17 cellular contexts compared by ENCODE assay signal in genomic region chr6:10963113-10963512, GRCh38.
DNase-seq lines count a peak whose midpoint lies in the region; ATAC-seq and TF ChIP-seq lines count a peak whose summit lies in the region.
"Had no signal": no experiment of that assay in that cellular context is flagged by ENCODE, and none has a peak within 500 bp of the region (broad histone marks: within the 10 kb centered on the region; RNA-seq: fewer than 3 reads in every experiment).

No MANE protein-coding gene starts in this region.

- H3K4me3 Mint-ChIP-seq in GM23338 (no peak overlapping the region), endodermal cell (no peak overlapping the region)

- 48 to 57% methylated on average over 1 to 2 of the region's 2 CpGs for WGBS in endodermal cell (ENCODE audit: insufficient coverage in 1 of 2, insufficient read length in 1 of 2), 2 experiments
- WGBS in smooth muscle cell (ENCODE audit: low lambda C conversion rate): 55% methylated on average over 2 of the region's 2 CpGs

- peaks cover 59% of the 10 kb centered on the region for H3K27me3 ChIP-seq in GM23338 (ENCODE audit: insufficient read depth)
- H3K27me3 ChIP-seq in PC-3 (ENCODE audit: low read length): no peaks in the 10 kb centered on the region
- H3K27me3 ChIP-seq in endodermal cell (ENCODE audit: control insufficient read depth, insufficient read depth, low read length, poor library complexity, severe bottlenecking): peaks cover 30% of the 10 kb centered on the region
- H3K27me3 ChIP-seq in smooth muscle cell (ENCODE audit: low read depth): no peaks in the 10 kb centered on the region
- H3K27me3 ChIP-seq: BLaER1, SJCRH30 had no signal

- peaks cover 3% of the 10 kb centered on the region; the same call in 1 of the 2 replicates for H3K36me3 ChIP-seq in GM23338 (ENCODE audit: insufficient read depth)
- H3K36me3 ChIP-seq in PC-3 (ENCODE audit: low read depth, low read length): no peaks in the 10 kb centered on the region
- no peaks in the 10 kb centered on the region for H3K36me3 ChIP-seq in endodermal cell (ENCODE audit: control insufficient read depth, insufficient read depth, low read length)
- peaks cover 14% of the 10 kb centered on the region for H3K36me3 ChIP-seq in smooth muscle cell (ENCODE audit: low read depth)
- H3K36me3 ChIP-seq: BLaER1, SJCRH30 had no signal

- H3K27ac Mint-ChIP-seq in GM23338 (no peak overlapping the region), endodermal cell (no peak overlapping the region)

- peaks cover 36% of the 10 kb centered on the region for H3K27me3 Mint-ChIP-seq in GM23338 (ENCODE audit: insufficient read depth, low read depth, poor library complexity)
- peaks cover 88% of the 10 kb centered on the region for H3K27me3 Mint-ChIP-seq in endodermal cell (ENCODE audit: insufficient read depth)

- DNase-seq in GM23338 (ENCODE audit: low spot score) (no peak), PC-3 (no peak), endodermal cell (peak; percentile 60), smooth muscle cell (lab: John Stamatoyannopoulos, UW; ENCODE audit: unreplicated experiment) (no peak), substantia nigra (lab: John Stamatoyannopoulos, UW) (no peak), AG08395 (ENCODE audit: low spot score) (no peak)
- no peak for DNase-seq in stimulated activated naive CD4-positive, alpha-beta T cell treated with Interleukin-2 at 50 U/mL for 16 hours (lab: John Stamatoyannopoulos, UW)
- DNase-seq: DMS153, GOT3, Kasumi-1, NCI-H1417 treated with DMSO at 0.1 percent for 48 hours, NCI-H2029, NCI-H524, SJCRH30 had no signal

- H3K36me3 Mint-ChIP-seq in GM23338 (ENCODE audit: low read depth) (peaks cover 24% of the 10 kb centered on the region; the same call in 2 of the 3 replicates), endodermal cell (ENCODE audit: low read depth) (peaks cover 20% of the 10 kb centered on the region)

- no peak overlapping the region for H3K27ac ChIP-seq in GM23338 (ENCODE audit: low read depth)
- H3K27ac ChIP-seq in PC-3 (ENCODE audit: low read length): no peak overlapping the region
- no peak overlapping the region for H3K27ac ChIP-seq in endodermal cell (ENCODE audit: low read depth, low read length)
- H3K27ac ChIP-seq in smooth muscle cell (ENCODE audit: low read depth): peak overlapping the region; percentile 94
- no peak overlapping the region for H3K27ac ChIP-seq in substantia nigra (ENCODE audit: low read depth, low read length, poor library complexity, severe bottlenecking)
- H3K27ac ChIP-seq: BLaER1, RWPE1, SJCRH30 had no signal

- H3K9me3 Mint-ChIP-seq in GM23338 (peaks cover 6% of the 10 kb centered on the region; the same call in 2 of the 3 replicates), endodermal cell (peaks cover 26% of the 10 kb centered on the region)

- no peak overlapping the region for H3K4me3 ChIP-seq in GM23338
- H3K4me3 ChIP-seq in PC-3 (ENCODE audit: low read length): no peak overlapping the region
- no peak overlapping the region for H3K4me3 ChIP-seq in endodermal cell (ENCODE audit: low read length)
- no peak overlapping the region for H3K4me3 ChIP-seq in smooth muscle cell
- H3K4me3 ChIP-seq: BLaER1, SJCRH30 had no signal

- H3K9me3 ChIP-seq in PC-3 (ENCODE audit: low read length): peaks cover 6% of the 10 kb centered on the region; the same call in 1 of the 2 replicates
- H3K9me3 ChIP-seq in endodermal cell (ENCODE audit: control insufficient read depth, low read length): peaks cover 32% of the 10 kb centered on the region
- H3K9me3 ChIP-seq in smooth muscle cell (replicated peaks; ENCODE audit: low read depth): peaks cover 17% of the 10 kb centered on the region
- H3K9me3 ChIP-seq: SJCRH30 had no signal

- BruUV-seq in PC-3 (replicated peaks; lab: Mats Ljungman, UMichigan): no TSS peak

- H2AFZ ChIP-seq in GM23338 (no peak overlapping the region), PC-3 (ENCODE audit: low read length) (no peak overlapping the region), smooth muscle cell (ENCODE audit: low read depth) (no peak overlapping the region)

- H3K4me2 ChIP-seq in GM23338 (no peak overlapping the region), PC-3 (ENCODE audit: low read length) (0 out of 2 replicates have a peak overlapping the region, but pooled peaks have one; percentile 24), smooth muscle cell (peak overlapping the region; percentile 70)
- H3K4me2 ChIP-seq: BLaER1 had no signal

- peak; percentile 81 for ATAC-seq in GM23338
- ATAC-seq in PC-3: no peak
- ATAC-seq: HepG2 had no signal

- H3K9me2 ChIP-seq in GM23338 (ENCODE audit: insufficient read depth): no peaks in the 10 kb centered on the region
- H3K9me2 ChIP-seq in PC-3 (replicated peaks; ENCODE audit: low read length): no peaks in the 10 kb centered on the region

- H3K4me1 Mint-ChIP-seq in GM23338: peaks cover 8% of the 10 kb centered on the region
- H3K4me1 Mint-ChIP-seq in endodermal cell: peaks cover 9% of the 10 kb centered on the region

- H3K4me1 ChIP-seq in GM23338 (ENCODE audit: insufficient read depth) (0 out of 2 replicates have a peak, but pooled peaks cover 12% of the 10 kb centered on the region), PC-3 (ENCODE audit: insufficient read depth, low read length) (peaks cover 12% of the 10 kb centered on the region), endodermal cell (ENCODE audit: control insufficient read depth, insufficient read depth, low read length) (peaks cover 6% of the 10 kb centered on the region), smooth muscle cell (ENCODE audit: low read depth) (peaks cover 15% of the 10 kb centered on the region)
- H3K4me1 ChIP-seq: BLaER1, SJCRH30 had no signal

- no peaks in the 10 kb centered on the region for H3K79me2 ChIP-seq in GM23338 (replicated peaks; ENCODE audit: insufficient read depth)
- H3K79me2 ChIP-seq in PC-3 (ENCODE audit: low read length): no peaks in the 10 kb centered on the region
- no peaks in the 10 kb centered on the region for H3K79me2 ChIP-seq in smooth muscle cell (ENCODE audit: low read depth)

- POLR2A ChIA-PET in PC-3 (lab: Charles Lee; ENCODE audit: unreplicated experiment): no interaction called here

- H3F3A ChIP-seq in GM23338 (replicated peaks; ENCODE audit: low read depth): 0 out of 2 replicates have a peak, but pooled peaks cover 4% of the 10 kb centered on the region
- no peaks in the 10 kb centered on the region for H3F3A ChIP-seq in PC-3 (ENCODE audit: low read length, unreplicated experiment)
- H3F3A ChIP-seq in smooth muscle cell (ENCODE audit: low read depth): peaks cover 15% of the 10 kb centered on the region

- no peak overlapping the region for H3K9ac ChIP-seq in PC-3 (ENCODE audit: low read length)
- no peak overlapping the region for H3K9ac ChIP-seq in endodermal cell (ENCODE audit: extremely low read depth, low read length, poor library complexity, severe bottlenecking)
- H3K9ac ChIP-seq in smooth muscle cell (ENCODE audit: low read depth): peak overlapping the region; percentile 64
- H3K9ac ChIP-seq: BLaER1 had no signal

- CTCF ChIA-PET in PC-3 (lab: Charles Lee): no interaction called here

- H4K20me1 ChIP-seq in GM23338 (replicated peaks; ENCODE audit: insufficient read depth) (no peaks in the 10 kb centered on the region), PC-3 (ENCODE audit: low read length) (no peaks in the 10 kb centered on the region), smooth muscle cell (ENCODE audit: low read depth) (no peaks in the 10 kb centered on the region)
- H4K20me1 ChIP-seq: BLaER1 had no signal

- no peak for TF ChIP-seq CTCF in GM23338 (conservative IDR thresholded peaks at IDR 0.05; ENCODE audit: low read depth in 2 of 2)
- no peak for TF ChIP-seq CTCF in PC-3 (conservative IDR thresholded peaks at IDR 0.05; ENCODE audit: low read depth, low read length)
- TF ChIP-seq CTCF in endodermal cell (conservative IDR thresholded peaks at IDR 0.05): no peak
- TF ChIP-seq CTCF in smooth muscle cell (IDR thresholded peaks at IDR 0.05; ENCODE audit: borderline replicate concordance, insufficient read depth, poor library complexity, severe bottlenecking): no peak

- intact Hi-C loops in PC-3 (cut with micrococcal nuclease): no loop called here

TF ChIP-seq in GM23338, 12 proteins besides CTCF, POLR2A, EP300 and RAD21 (continues in another document):
- TF ChIP-seq ZNF331 (CRISPR knock-in tag; IDR thresholded peaks at IDR 0.05; ENCODE audit: low read depth): no peak
- no peak for TF ChIP-seq NANOG (IDR thresholded peaks at IDR 0.05; ENCODE audit: borderline replicate concordance)
- no peak for TF ChIP-seq REST (IDR thresholded peaks at IDR 0.05; ENCODE audit: unreplicated experiment)
